ENCODE assay signal across 26 cellular contexts in genomic region chr22:19402642-19403191, GRCh38. TPM values are rescaled to one million over a fixed set of nuclear protein-coding genes. Genes with fewer than 3 reads are reported as not detected.
DNase-seq lines count a peak whose midpoint lies in the region; ATAC-seq, FAIRE-seq and TF ChIP-seq lines count a peak whose summit lies in the region.
"Had no signal": no experiment of that assay in that cellular context is flagged by ENCODE, and none has a peak within 500 bp of the region (broad histone marks: within the 10 kb centered on the region; RNA-seq: fewer than 3 reads in every experiment).

No MANE protein-coding gene starts in this region.

- H3K4me3 ChIP-seq in HEK293 (ENCODE audit: low read depth, low read length) (no peak overlapping the region), GM12878 (no peak overlapping the region), gastrocnemius medialis (no peak overlapping the region)
- H3K4me3 ChIP-seq: A549; BLaER1 treated with 17β-estradiol and CSF1 and Interleukin-3, amounts not matched to agents 10 nM and 100 nM; HAP-1 had no signal

- H3K27ac ChIP-seq in HEK293 (ENCODE audit: extremely low read depth, low read depth, low read length) (no peak overlapping the region), GM12878 (ENCODE audit: control insufficient read depth, insufficient read depth) (no peak overlapping the region), gastrocnemius medialis (peak overlapping the region in 3 of 4 donors; percentile 0 to 47 (median 42)), substantia nigra (ENCODE audit: low read depth, low read length, poor library complexity, severe bottlenecking) (no peak overlapping the region)
- H3K27ac ChIP-seq: A549; BLaER1 treated with 17β-estradiol and CSF1 and Interleukin-3, amounts not matched to agents 10 nM and 100 nM had no signal

- H3K4me1 ChIP-seq in HEK293 (ENCODE audit: control insufficient read depth, insufficient read depth, low read length): 0 out of 2 replicates have a peak, but pooled peaks cover 1% of the 10 kb centered on the region
- H3K4me1 ChIP-seq in GM12878 (ENCODE audit: control insufficient read depth, insufficient read depth, low read length): no peaks in the 10 kb centered on the region
- H3K4me1 ChIP-seq in gastrocnemius medialis: no peaks in the 10 kb centered on the region
- H3K4me1 ChIP-seq: A549; BLaER1 treated with 17β-estradiol and CSF1 and Interleukin-3, amounts not matched to agents 10 nM and 100 nM; HAP-1 had no signal

- peaks cover 8 to 56% (median 30%) of the 10 kb centered on the region in 3 donors for H3K36me3 Mint-ChIP-seq in immature natural killer cell

- peaks cover 0 to 3% (median 0%) of the 10 kb centered on the region in 3 donors for H3K27me3 Mint-ChIP-seq in immature natural killer cell (ENCODE audit: low read depth in 3 of 3)
- H3K27me3 Mint-ChIP-seq: CD4-positive, alpha-beta T cell; CD8-positive, alpha-beta memory T cell had no signal

- FAIRE-seq in GM12878 (lab: Jason Lieb, UNC): peak; percentile 61
- FAIRE-seq: A549, D721Med, GM12891, GM18507, H54 had no signal

- WGBS in GM12878 (ENCODE audit: insufficient coverage, insufficient replicate concordance, low lambda C conversion rate, missing lambda C conversion rate): 98% methylated on average over 4 of the region's 4 CpGs

- SMC1A ChIA-PET in GM12878 (lab: Charles Lee; ENCODE audit: uncharacterized antibody, unreplicated experiment): no interaction called here

- H3K9me3 Mint-ChIP-seq in immature natural killer cell: no peaks in the 10 kb centered on the region
- H3K9me3 Mint-ChIP-seq: CD14-positive monocyte; CD4-positive, alpha-beta T cell; CD8-positive, alpha-beta memory T cell had no signal

- H3K4me1 Mint-ChIP-seq in immature natural killer cell: peaks cover 15 to 42% of the 10 kb centered on the region in 2 donors
- H3K4me1 Mint-ChIP-seq: CD14-positive monocyte had no signal

- no peak overlapping the region for H3K4me3 Mint-ChIP-seq in immature natural killer cell
- H3K4me3 Mint-ChIP-seq: CD14-positive monocyte; CD4-positive, alpha-beta T cell; CD8-positive, alpha-beta memory T cell had no signal

- no peaks in the 10 kb centered on the region for H3K79me2 ChIP-seq in GM12878 (ENCODE audit: control insufficient read depth, insufficient read depth, low read length)

- no peak overlapping the region for H2AFZ ChIP-seq in GM12878 (ENCODE audit: control insufficient read depth, low read depth, low read length)

- no peak for TF ChIP-seq EP300 in GM12878 (IDR thresholded peaks at IDR 0.05; ENCODE audit: borderline replicate concordance in 1 of 2, control insufficient read depth in 1 of 2, low read depth in 2 of 2, low read length in 2 of 2)

- H3K27me3 ChIP-seq in GM12878 (replicated peaks in 1 of 2; ENCODE audit: control insufficient read depth in 2 of 2, insufficient read depth in 2 of 2, low read length in 1 of 2) (no peaks in the 10 kb centered on the region), gastrocnemius medialis (no peaks in the 10 kb centered on the region)
- H3K27me3 ChIP-seq: BE2C; BLaER1 treated with 17β-estradiol and CSF1 and Interleukin-3, amounts not matched to agents 10 nM and 100 nM had no signal

- H3K36me3 ChIP-seq in HEK293 (ENCODE audit: control insufficient read depth in 2 of 2, insufficient read depth in 1 of 2, low read length in 2 of 2): peaks cover 3 to 82% of the 10 kb centered on the region in 2 experiments; a peak in 2 of 3 replicates
- peaks cover 15 to 20% of the 10 kb centered on the region in 2 experiments; a peak in 3 of 4 replicates for H3K36me3 ChIP-seq in GM12878 (ENCODE audit: control insufficient read depth in 2 of 2, insufficient read depth in 2 of 2, low read length in 1 of 2)
- H3K36me3 ChIP-seq in gastrocnemius medialis: peaks cover 0 to 41% of the 10 kb centered on the region in 2 donors

- CTCF ChIA-PET in HEK293 (lab: Yijun Ruan, JAX): no interaction called here
- CTCF ChIA-PET in GM12878 (lab: Yijun Ruan, JAX): interaction anchor here (0.7 kb wide), 1 partner anchor 223 kb away, joined by 5 read pairs; no protein-coding TSS in a partner anchor

- H3K27ac Mint-ChIP-seq in immature natural killer cell: peak overlapping the region in 4 of 6 donors; percentile 2 to 76 (median 48)
- H3K27ac Mint-ChIP-seq: CD4-positive, alpha-beta T cell had no signal

- no peaks in the 10 kb centered on the region for H4K20me1 ChIP-seq in GM12878 (ENCODE audit: control insufficient read depth, insufficient read depth)

- in situ Hi-C loops in GM12878 (cut with MboI): no loop called here
- in situ Hi-C loops in gastrocnemius medialis (cut with MboI; ENCODE audit: low sequenced_read_pairs in 4 of 4): no loop called here
- in situ Hi-C loops in KBM-7 (cut with MboI; ENCODE audit: low pct_unique_long_range_greater_than_20kb, low sequenced_read_pairs): no loop called here

- intact Hi-C loops in GM12878 (cut with micrococcal nuclease; ENCODE audit: unreplicated experiment): no loop called here
- intact Hi-C loops in gastrocnemius medialis (cut with DNase I; ENCODE audit: low total_unique reads): no loop called here

- RAD21 ChIA-PET in GM12878 (lab: Charles Lee; ENCODE audit: unreplicated experiment): no interaction called here

- TF ChIP-seq POLR2A in GM12878 (IDR thresholded peaks at IDR 0.05; ENCODE audit: low read depth, low read length) (no peak), gastrocnemius medialis (IDR thresholded peaks at IDR 0.05) (no peak)

- no peak overlapping the region for H3K9ac ChIP-seq in GM12878 (ENCODE audit: control insufficient read depth, insufficient read depth, low read length)
- H3K9ac ChIP-seq: BLaER1 treated with 17β-estradiol and CSF1 and Interleukin-3, amounts not matched to agents 10 nM and 100 nM had no signal

- no peak for TF ChIP-seq RAD21 in GM12878 (IDR thresholded peaks at IDR 0.05; ENCODE audit: insufficient read depth, low read depth, low read length)

- no peaks in the 10 kb centered on the region for H3K9me3 ChIP-seq in HEK293 (ENCODE audit: control insufficient read depth, insufficient read depth, low read depth, low read length)
- no peaks in the 10 kb centered on the region for H3K9me3 ChIP-seq in GM12878 (replicated peaks; ENCODE audit: control insufficient read depth, insufficient read depth, low read length)
- no peaks in the 10 kb centered on the region for H3K9me3 ChIP-seq in gastrocnemius medialis
- H3K9me3 ChIP-seq: A549; BE2C; BLaER1 treated with 17β-estradiol and CSF1 and Interleukin-3, amounts not matched to agents 10 nM and 100 nM; HAP-1 had no signal

- no peak for ATAC-seq in GM12878
- peak; percentile 24 to 42 for ATAC-seq in gastrocnemius medialis
- no peak for ATAC-seq in HG03097 (IDR thresholded peaks at IDR 0.05; ENCODE audit: low FRiP score, unreplicated experiment)
- ATAC-seq in HG02642 (IDR thresholded peaks at IDR 0.05; ENCODE audit: poor library complexity, unreplicated experiment): no peak
- ATAC-seq: A549 had no signal

- no peak for DNase-seq in GM12878 (ENCODE audit: low read depth, low spot score)
- DNase-seq in immature natural killer cell: no peak
- no peak for DNase-seq in gastrocnemius medialis
- DNase-seq in KBM-7: no peak
- DNase-seq in substantia nigra (lab: John Stamatoyannopoulos, UW): no peak
- DNase-seq: 8988T; ACHN; AML-193; BE2C; CD4-positive, alpha-beta T cell; CD8-positive, alpha-beta memory T cell; DMS 273 treated with DMSO at 0.1 percent for 48 hours; DMS79; GDM1; GOT3 had no signal

- BruUV-seq in GM12878 (replicated peaks; lab: Mats Ljungman, UMichigan): no TSS peak

- H3K4me2 ChIP-seq in GM12878 (ENCODE audit: control insufficient read depth, insufficient read depth): no peak overlapping the region
- H3K4me2 ChIP-seq: A549; BLaER1 treated with 17β-estradiol and CSF1 and Interleukin-3, amounts not matched to agents 10 nM and 100 nM had no signal

- no peak for TF ChIP-seq CTCF in HEK293 (tag by site-specific recombination; IDR thresholded peaks at IDR 0.05)
- TF ChIP-seq CTCF in GM12878 (IDR thresholded peaks at IDR 0.05 in 2 of 3, conservative IDR thresholded peaks at IDR 0.05 in 1 of 3; ENCODE audit: control insufficient read depth in 2 of 3, extremely low read depth in 1 of 3, insufficient read depth in 1 of 3, low read depth in 3 of 3, low read length in 3 of 3): no peak
- no peak for TF ChIP-seq CTCF in gastrocnemius medialis (IDR thresholded peaks at IDR 0.05 in 4 of 5, conservative IDR thresholded peaks at IDR 0.05 in 1 of 5)

- POLR2A ChIA-PET in HEK293 (lab: Yijun Ruan, JAX): no interaction called here
- POLR2A ChIA-PET in GM12878 (lab: Charles Lee): no interaction called here

RNA-seq across cellular contexts. Expression of gene HIRA, which starts 28.8 kb away (rescaled TPM):
- total RNA-seq in GM12878 (2013; cell fraction: nucleolus; rRNA removed): 16.7 and 16.8 TPM in 2 replicates
- total RNA-seq in GM12878 (2014; rRNA removed): 14.7 and 15.6 TPM in 2 replicates
- total RNA-seq in GM12878 (2014; rRNA removed; fragmentation: Illumina TruSeq; extraction: Trizol): 12.6 and 13.5 TPM in 2 replicates
- 32.2 and 32.7 TPM in 2 replicates for total RNA-seq in GM12878 (2021)
- 6.7 TPM for polyA plus RNA-seq in GM12878 (2011; ENCODE audit: low read depth)
- polyA plus RNA-seq in GM12878 (2011; rRNA removed): 10.8 and 19.9 TPM in 2 replicates
- polyA plus RNA-seq in GM12878 (2011; cell fraction: cytosol; rRNA removed): 21.5 and 26.0 TPM in 2 replicates
- polyA plus RNA-seq in GM12878 (2011; cell fraction: nucleus; rRNA removed): 28.7 and 32.1 TPM in 2 replicates
- polyA plus RNA-seq in GM12878 (2012): 11.0 and 13.2 TPM in 2 replicates
- polyA plus RNA-seq in GM12878 (2014; fragmentation: Illumina TruSeq; extraction: Trizol): 11.5 and 20.2 TPM in 2 replicates
- under 1 TPM; 0.34 to 0.60 TPM for polyA plus RNA-seq in GM12878 (2014; fragmentation: Nextera tagmentation; extraction: Ambion mirVana)
- 23.5 and 26.6 TPM in 2 replicates for polyA plus RNA-seq in GM12878 (2014; rRNA removed)
- polyA plus RNA-seq in GM12878 (2016; fragmentation: Nextera tagmentation; extraction: Ambion mirVana): 1 to 10 TPM; 2.1 to 2.8 TPM
- polyA minus RNA-seq in GM12878 (2011; rRNA and poly(A)+ RNA removed): 27.6 and 31.8 TPM in 2 replicates
- polyA minus RNA-seq in GM12878 (2011; cell fraction: cytosol; rRNA and poly(A)+ RNA removed): 9.1 and 12.8 TPM in 2 replicates
- 5.7 and 14.7 TPM in 2 replicates for polyA minus RNA-seq in GM12878 (2011; cell fraction: nucleus; rRNA and poly(A)+ RNA removed)
- polyA plus RNA-seq in immature natural killer cell: 10 to 100 TPM in 1 of 3 donors, 1 to 10 TPM in 2; 4.3 to 11.5 (median 5.2) TPM
- total RNA-seq in gastrocnemius medialis: 10 to 100 TPM; 14.2 to 46.8 (median 24.6) TPM

RNA-seq across cellular contexts. Expression of gene MRPL40, which starts 29.6 kb away (rescaled TPM):
- total RNA-seq in GM12878 (2013; cell fraction: nucleolus; rRNA removed): 5.7 and 6.6 TPM in 2 replicates
- total RNA-seq in GM12878 (2014; rRNA removed): 48.0 and 51.9 TPM in 2 replicates
- 55.9 and 58.1 TPM in 2 replicates for total RNA-seq in GM12878 (2014; rRNA removed; fragmentation: Illumina TruSeq; extraction: Trizol)
- 41.2 and 42.4 TPM in 2 replicates for total RNA-seq in GM12878 (2021)
- 32.8 TPM for polyA plus RNA-seq in GM12878 (2011; ENCODE audit: low read depth)
- polyA plus RNA-seq in GM12878 (2011; rRNA removed): 62.3 and 72.3 TPM in 2 replicates
- polyA plus RNA-seq in GM12878 (2011; cell fraction: cytosol; rRNA removed): 33.8 and 45.2 TPM in 2 replicates
- 21.5 and 26.3 TPM in 2 replicates for polyA plus RNA-seq in GM12878 (2011; cell fraction: nucleus; rRNA removed)
- 36.6 and 36.9 TPM in 2 replicates for polyA plus RNA-seq in GM12878 (2012)
- 66.0 and 78.0 TPM in 2 replicates for polyA plus RNA-seq in GM12878 (2014; fragmentation: Illumina TruSeq; extraction: Trizol)
- polyA plus RNA-seq in GM12878 (2014; fragmentation: Nextera tagmentation; extraction: Ambion mirVana): 100 to 1,000 TPM; 180 to 207 TPM
- polyA plus RNA-seq in GM12878 (2014; rRNA removed): 53.8 and 64.4 TPM in 2 replicates
- polyA plus RNA-seq in GM12878 (2016; fragmentation: Nextera tagmentation; extraction: Ambion mirVana): 100 to 1,000 TPM; 124 to 131 TPM
- polyA minus RNA-seq in GM12878 (2011; rRNA and poly(A)+ RNA removed): 18.1 and 18.3 TPM in 2 replicates
- 8.8 and 10.3 TPM in 2 replicates for polyA minus RNA-seq in GM12878 (2011; cell fraction: cytosol; rRNA and poly(A)+ RNA removed)
- polyA minus RNA-seq in GM12878 (2011; cell fraction: nucleus; rRNA and poly(A)+ RNA removed): 5.6 and 8.9 TPM in 2 replicates
- polyA plus RNA-seq in immature natural killer cell: 10 to 100 TPM; 64.7 to 85.1 (median 77.9) TPM
- total RNA-seq in gastrocnemius medialis: 10 to 100 TPM; 53.8 to 75.1 (median 61.5) TPM

RNA-seq across cellular contexts. Expression of gene C22orf39, which starts 44.8 kb away (rescaled TPM):
- 26.8 and 32.5 TPM in 2 replicates for total RNA-seq in GM12878 (2013; cell fraction: nucleolus; rRNA removed)
- total RNA-seq in GM12878 (2014; rRNA removed) (30.1 and 31.6 TPM in 2 replicates), GM12878 (2014; rRNA removed; fragmentation: Illumina TruSeq; extraction: Trizol) (17.3 TPM in 2 replicates), GM12878 (2021) (21.4 and 21.6 TPM in 2 replicates), gastrocnemius medialis (100 to 1,000 TPM; 157 to 182 (median 178) TPM)
- polyA plus RNA-seq in GM12878 (2011; ENCODE audit: low read depth): 13.3 TPM
- polyA plus RNA-seq in GM12878 (2011; rRNA removed) (39.9 and 40.8 TPM in 2 replicates), GM12878 (2014; fragmentation: Illumina TruSeq; extraction: Trizol) (20.8 and 21.0 TPM in 2 replicates), GM12878 (2014; fragmentation: Nextera tagmentation; extraction: Ambion mirVana) (10 to 100 TPM in 1 of 2 experiments, 1 to 10 TPM in 1; 6.7 to 10.9 TPM), GM12878 (2014; rRNA removed) (38.8 and 39.9 TPM in 2 replicates), GM12878 (2016; fragmentation: Nextera tagmentation; extraction: Ambion mirVana) (10 to 100 TPM; 38.2 to 47.0 TPM), immature natural killer cell (10 to 100 TPM; 67.8 to 75.5 (median 71.0) TPM)
- polyA plus RNA-seq in GM12878 (2011; cell fraction: cytosol; rRNA removed): 42.9 and 49.6 TPM in 2 replicates
- polyA plus RNA-seq in GM12878 (2011; cell fraction: nucleus; rRNA removed): 18.1 and 18.8 TPM in 2 replicates
- polyA plus RNA-seq in GM12878 (2012): 20.7 and 21.0 TPM in 2 replicates
- 41.0 and 51.5 TPM in 2 replicates for polyA minus RNA-seq in GM12878 (2011; rRNA and poly(A)+ RNA removed)
- 10.1 and 10.2 TPM in 2 replicates for polyA minus RNA-seq in GM12878 (2011; cell fraction: cytosol; rRNA and poly(A)+ RNA removed)
- polyA minus RNA-seq in GM12878 (2011; cell fraction: nucleus; rRNA and poly(A)+ RNA removed): 8.7 and 13.7 TPM in 2 replicates

Comparison
In these comparisons a context has a peak if more than half of its experiments do, and no peak if none do; other contexts are left out.
1. H3K27ac ChIP-seq: peak in gastrocnemius medialis (3 of 4); none in HEK293 (single experiment), GM12878 (single experiment) and substantia nigra (single experiment).
2. ATAC-seq: peak in gastrocnemius medialis (2 of 2); none in GM12878 (single experiment), HG03097 (single experiment) and HG02642 (single experiment).
3. RNA of gene C22orf39, which starts 44.8 kb away (total RNA-seq): 157 to 182 TPM in gastrocnemius medialis; 17.3 to 32.5 TPM in GM12878; every median in the first group is over 4 times any median in the second.